Comparison of ENCODE assay signal across 1 cellular context in the genomic region with DNA sequence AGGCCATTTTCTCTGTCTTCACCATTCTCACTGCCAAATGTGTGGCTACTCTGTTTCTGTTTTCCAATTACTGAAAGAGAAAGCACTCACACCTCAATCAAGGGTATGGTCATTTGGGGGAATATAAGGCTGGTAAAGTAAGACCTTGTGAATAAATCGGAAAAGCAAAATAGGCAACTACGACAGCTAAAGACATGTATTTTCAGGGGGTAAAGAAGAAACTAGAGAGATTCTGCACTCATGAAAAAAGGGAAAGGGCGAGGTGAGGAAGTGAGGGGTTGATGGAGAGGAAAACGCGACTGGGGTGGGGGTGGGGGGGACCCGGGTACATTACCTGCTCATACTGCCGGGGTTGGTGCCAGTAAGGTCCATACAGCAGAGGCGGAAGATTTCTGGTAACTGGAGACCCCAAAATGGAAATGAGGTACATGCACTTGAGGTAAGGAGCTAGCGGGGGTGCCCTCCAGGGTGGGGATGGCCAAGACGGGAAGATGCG.
TF ChIP-seq lines count a peak whose summit lies in the region.

No MANE protein-coding gene starts in this region.

TF ChIP-seq in IMR-90, 13 proteins besides CTCF, POLR2A, EP300 and RAD21:
- no peak for TF ChIP-seq MXI1 (IDR thresholded peaks at IDR 0.05; ENCODE audit: borderline replicate concordance, low read depth, low read length)
- no peak for TF ChIP-seq ELK1 (IDR thresholded peaks at IDR 0.05; ENCODE audit: borderline replicate concordance, low read depth, low read length)
- TF ChIP-seq NFE2L2 (IDR thresholded peaks at IDR 0.05; ENCODE audit: low read depth, low read length) = no peak
- TF ChIP-seq FOS (IDR thresholded peaks at IDR 0.05; ENCODE audit: low read depth, low read length) = no peak
- TF ChIP-seq RFX5 (IDR thresholded peaks at IDR 0.05; ENCODE audit: low read depth, low read length) = no peak
- TF ChIP-seq RCOR1 (IDR thresholded peaks at IDR 0.05; ENCODE audit: insufficient replicate concordance, low read length) = no peak
- TF ChIP-seq BHLHE40 (IDR thresholded peaks at IDR 0.05; ENCODE audit: low read depth, low read length) = no peak
- TF ChIP-seq CHD1 (IDR thresholded peaks at IDR 0.05; ENCODE audit: low read depth, low read length) = no peak
- no peak for TF ChIP-seq MAFK (IDR thresholded peaks at IDR 0.05; ENCODE audit: low read depth, low read length)
- no peak for TF ChIP-seq CEBPB (IDR thresholded peaks at IDR 0.05; ENCODE audit: low read depth, low read length)
- TF ChIP-seq MAZ (IDR thresholded peaks at IDR 0.05; ENCODE audit: borderline replicate concordance, low read depth, low read length) = no peak
- TF ChIP-seq, protein P1, sequence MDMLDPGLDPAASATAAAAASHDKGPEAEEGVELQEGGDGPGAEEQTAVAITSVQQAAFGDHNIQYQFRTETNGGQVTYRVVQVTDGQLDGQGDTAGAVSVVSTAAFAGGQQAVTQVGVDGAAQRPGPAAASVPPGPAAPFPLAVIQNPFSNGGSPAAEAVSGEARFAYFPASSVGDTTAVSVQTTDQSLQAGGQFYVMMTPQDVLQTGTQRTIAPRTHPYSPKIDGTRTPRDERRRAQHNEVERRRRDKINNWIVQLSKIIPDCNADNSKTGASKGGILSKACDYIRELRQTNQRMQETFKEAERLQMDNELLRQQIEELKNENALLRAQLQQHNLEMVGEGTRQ (IDR thresholded peaks at IDR 0.05; ENCODE audit: low read depth, low read length) = no peak
- no peak for TF ChIP-seq SMC3 (IDR thresholded peaks at IDR 0.05; ENCODE audit: low read depth, low read length)
TF ChIP-seq in IMR-90: peak in this region for 0.
